In the genomic region with DNA sequence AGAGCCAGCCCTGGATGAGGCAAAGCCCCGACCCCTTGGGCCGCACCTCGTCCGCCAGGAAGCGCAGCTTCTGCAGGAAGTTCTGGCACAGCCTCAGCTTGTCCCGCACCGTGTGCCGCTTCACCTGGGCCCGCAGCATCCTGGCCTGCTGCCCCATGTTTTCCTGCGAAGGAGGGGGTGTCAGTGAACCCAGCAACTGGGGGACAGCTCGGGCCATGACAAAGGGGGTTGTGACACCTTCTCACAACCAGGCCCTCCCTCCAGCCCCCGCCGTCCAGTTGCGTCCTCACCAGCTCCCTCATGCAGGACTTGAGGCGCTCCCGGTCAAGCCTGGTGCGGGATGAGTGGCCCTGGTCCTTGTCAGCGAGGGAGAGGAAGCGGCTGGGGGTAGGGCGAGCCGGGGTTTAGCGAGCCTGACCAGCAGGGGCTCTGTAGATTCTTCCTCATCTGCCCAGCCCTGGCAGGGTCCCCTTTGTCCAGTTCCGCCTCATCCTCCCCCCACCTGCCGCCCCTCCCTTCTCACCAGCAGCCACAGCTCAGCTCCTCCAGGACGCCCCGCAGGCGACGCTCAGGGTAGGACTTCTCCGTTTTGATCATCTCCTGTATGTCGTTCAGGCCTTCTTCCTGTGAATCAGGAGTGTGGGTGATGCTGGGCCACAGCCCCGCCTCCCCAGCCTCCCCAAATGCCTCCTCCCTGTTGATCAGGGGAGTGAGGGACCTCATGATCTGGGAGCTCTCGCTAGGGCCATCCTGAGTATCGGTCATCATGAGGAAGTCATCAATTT, we compare ENCODE assay signal across 1 cellular context.
TF ChIP-seq lines count a peak whose summit lies in the region.

No MANE protein-coding gene starts in this region.

TF ChIP-seq in K562, 482 proteins besides CTCF, POLR2A, EP300 and RAD21:
- no peak for TF ChIP-seq PRMT5 (CRISPR knock-in tag; IDR thresholded peaks at IDR 0.05)
- TF ChIP-seq BACH1 (tag; IDR thresholded peaks at IDR 0.05), result no peak
- TF ChIP-seq ZNF217 (CRISPR knock-in tag; IDR thresholded peaks at IDR 0.05), result no peak
- no peak for TF ChIP-seq ZNF76 (CRISPR knock-in tag; IDR thresholded peaks at IDR 0.05; ENCODE audit: borderline replicate concordance)
- no peak for TF ChIP-seq GABPA (tag; conservative IDR thresholded peaks at IDR 0.05; ENCODE audit: low read depth)
- no peak for TF ChIP-seq ATF7 (IDR thresholded peaks at IDR 0.05)
- TF ChIP-seq BRF1 (IDR thresholded peaks at IDR 0.05; ENCODE audit: borderline replicate concordance, extremely low read depth, insufficient read length), result no peak
- TF ChIP-seq CREB1 (IDR thresholded peaks at IDR 0.05), result no peak
- TF ChIP-seq CREB1 (CRISPR knock-in tag; IDR thresholded peaks at IDR 0.05), result no peak
- TF ChIP-seq ZNF431 (CRISPR knock-in tag; IDR thresholded peaks at IDR 0.05), result no peak
- TF ChIP-seq TAF9B (IDR thresholded peaks at IDR 0.05; ENCODE audit: partially characterized antibody), result no peak
- no peak for TF ChIP-seq GTF2F1 (IDR thresholded peaks at IDR 0.05; ENCODE audit: low read depth, low read length)
- no peak for TF ChIP-seq KLF13 (tag; IDR thresholded peaks at IDR 0.05; ENCODE audit: borderline replicate concordance, low read depth)
- no peak for TF ChIP-seq ZNF699 (CRISPR knock-in tag; IDR thresholded peaks at IDR 0.05; ENCODE audit: insufficient replicate concordance)
- TF ChIP-seq SMAD4 (CRISPR knock-in tag; conservative IDR thresholded peaks at IDR 0.05), result no peak
- no peak for TF ChIP-seq POLR2AphosphoS5 (IDR thresholded peaks at IDR 0.05; ENCODE audit: control insufficient read depth, insufficient read depth, low read depth, low read length)
- TF ChIP-seq JUND (IDR thresholded peaks at IDR 0.05; ENCODE audit: borderline replicate concordance, low read depth, low read length), result no peak
- TF ChIP-seq JUND (tag; IDR thresholded peaks at IDR 0.05; ENCODE audit: borderline replicate concordance, low read depth, low read length), result no peak
- no peak for TF ChIP-seq FOXM1 (IDR thresholded peaks at IDR 0.05; ENCODE audit: low read depth)
- no peak for TF ChIP-seq FOXM1 (CRISPR knock-in tag; IDR thresholded peaks at IDR 0.05; ENCODE audit: low read depth)
- no peak for TF ChIP-seq SNAPC5 (CRISPR knock-in tag; IDR thresholded peaks at IDR 0.05)
- TF ChIP-seq, protein P1, sequence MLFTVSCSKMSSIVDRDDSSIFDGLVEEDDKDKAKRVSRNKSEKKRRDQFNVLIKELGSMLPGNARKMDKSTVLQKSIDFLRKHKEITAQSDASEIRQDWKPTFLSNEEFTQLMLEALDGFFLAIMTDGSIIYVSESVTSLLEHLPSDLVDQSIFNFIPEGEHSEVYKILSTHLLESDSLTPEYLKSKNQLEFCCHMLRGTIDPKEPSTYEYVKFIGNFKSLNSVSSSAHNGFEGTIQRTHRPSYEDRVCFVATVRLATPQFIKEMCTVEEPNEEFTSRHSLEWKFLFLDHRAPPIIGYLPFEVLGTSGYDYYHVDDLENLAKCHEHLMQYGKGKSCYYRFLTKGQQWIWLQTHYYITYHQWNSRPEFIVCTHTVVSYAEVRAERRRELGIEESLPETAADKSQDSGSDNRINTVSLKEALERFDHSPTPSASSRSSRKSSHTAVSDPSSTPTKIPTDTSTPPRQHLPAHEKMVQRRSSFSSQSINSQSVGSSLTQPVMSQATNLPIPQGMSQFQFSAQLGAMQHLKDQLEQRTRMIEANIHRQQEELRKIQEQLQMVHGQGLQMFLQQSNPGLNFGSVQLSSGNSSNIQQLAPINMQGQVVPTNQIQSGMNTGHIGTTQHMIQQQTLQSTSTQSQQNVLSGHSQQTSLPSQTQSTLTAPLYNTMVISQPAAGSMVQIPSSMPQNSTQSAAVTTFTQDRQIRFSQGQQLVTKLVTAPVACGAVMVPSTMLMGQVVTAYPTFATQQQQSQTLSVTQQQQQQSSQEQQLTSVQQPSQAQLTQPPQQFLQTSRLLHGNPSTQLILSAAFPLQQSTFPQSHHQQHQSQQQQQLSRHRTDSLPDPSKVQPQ (CRISPR knock-in tag; IDR thresholded peaks at IDR 0.05; ENCODE audit: borderline replicate concordance), result no peak
